ENCODE assay signal across 8 cellular contexts in genomic region chr19:3366761-3367571, GRCh38. TPM values are rescaled to one million over a fixed set of nuclear protein-coding genes. Genes with fewer than 3 reads are reported as not detected.
DNase-seq lines count a peak whose midpoint lies in the region; TF ChIP-seq lines count a peak whose summit lies in the region.

No MANE protein-coding gene starts in this region.

- no peaks in the 10 kb centered on the region for H3K9me3 Mint-ChIP-seq in MCF 10A (ENCODE audit: unreplicated experiment)
- no peaks in the 10 kb centered on the region for H3K9me3 Mint-ChIP-seq in activated T-helper 1 cell treated with anti-CD3 and anti-CD28 coated beads, Interleukin-12 subunit alpha, Interleukin-12 subunit beta, Interleukin-2, Interleukin-4 antibody, amounts not matched to agents 30 ng/mL and 10 ng/mL and 1 ng/mL, durations not matched to agents 14 hours and 24 hours and 36 hours

- no peaks in the 10 kb centered on the region for H3K9me3 ChIP-seq in subcutaneous abdominal adipose tissue (ENCODE audit: control insufficient read depth in 5 of 5, low read length in 5 of 5)

- peak overlapping the region; percentile 63 to 78 (median 71) for H3K9ac ChIP-seq in subcutaneous abdominal adipose tissue (ENCODE audit: low read length in 5 of 5)

- no peak for TF ChIP-seq CTCF in MCF 10A (IDR thresholded peaks at IDR 0.05; ENCODE audit: unreplicated experiment)

- H3K27ac Mint-ChIP-seq in MCF 10A (ENCODE audit: low read depth, unreplicated experiment) = no peak overlapping the region
- no peak overlapping the region for H3K27ac Mint-ChIP-seq in activated T-helper 1 cell treated with anti-CD3 and anti-CD28 coated beads, Interleukin-12 subunit alpha, Interleukin-12 subunit beta, Interleukin-2, Interleukin-4 antibody, amounts not matched to agents 30 ng/mL and 10 ng/mL and 1 ng/mL, durations not matched to agents 14 hours and 24 hours and 36 hours

- POLR2A ChIA-PET in MCF 10A (lab: Yijun Ruan, JAX) = interaction anchor here (0.6 kb wide), 1 partner anchor 13 kb away, joined by 3 read pairs; no protein-coding TSS in a partner anchor

- H3K27me3 ChIP-seq in subcutaneous abdominal adipose tissue (ENCODE audit: control insufficient read depth in 5 of 5, insufficient read depth in 4 of 5, low read length in 5 of 5) = no peaks in the 10 kb centered on the region

- H3K4me1 ChIP-seq in subcutaneous abdominal adipose tissue (ENCODE audit: control insufficient read depth in 5 of 5, insufficient read depth in 5 of 5, low read length in 5 of 5) = peaks cover 2 to 69% (median 67%) of the 10 kb centered on the region in 5 donors

- BruUV-seq in MCF 10A (replicated peaks; lab: Mats Ljungman, UMichigan) = no TSS peak

- peaks cover 62% of the 10 kb centered on the region for H3K4me1 Mint-ChIP-seq in MCF 10A (ENCODE audit: insufficient read depth, unreplicated experiment)
- peaks cover 20% of the 10 kb centered on the region for H3K4me1 Mint-ChIP-seq in activated T-helper 1 cell treated with anti-CD3 and anti-CD28 coated beads, Interleukin-12 subunit alpha, Interleukin-12 subunit beta, Interleukin-2, Interleukin-4 antibody, amounts not matched to agents 30 ng/mL and 10 ng/mL and 1 ng/mL, durations not matched to agents 14 hours and 24 hours and 36 hours (ENCODE audit: low read depth)

- DNase-seq in NCI-H748 (lab: John Stamatoyannopoulos, UW; ENCODE audit: unreplicated experiment) = peak; percentile 36
- DNase-seq in NCI-H748 treated with DMSO at 0.1 percent for 48 hours (lab: John Stamatoyannopoulos, UW) = no peak
- DNase-seq in NCI-H446 (lab: John Stamatoyannopoulos, UW) = peak; percentile 57 to 60
- peak; percentile 57 for DNase-seq in MCF 10A (ENCODE audit: unreplicated experiment)
- DNase-seq in left kidney (ENCODE audit: low read depth, low spot score) = peak; percentile 61
- DNase-seq in activated T-helper 1 cell treated with anti-CD3 and anti-CD28 coated beads, Interleukin-12 subunit alpha, Interleukin-12 subunit beta, Interleukin-2, Interleukin-4 antibody, amounts not matched to agents 30 ng/mL and 10 ng/mL and 1 ng/mL, durations not matched to agents 14 hours and 24 hours and 36 hours (ENCODE audit: low spot score) = no peak
- DNase-seq in COR-L47 (lab: John Stamatoyannopoulos, UW) = no peak

- intact Hi-C loops in MCF 10A (cut with micrococcal nuclease) = no loop called here
- intact Hi-C loops in activated T-helper 1 cell treated with anti-CD3 and anti-CD28 coated beads, Interleukin-12 subunit alpha, Interleukin-12 subunit beta, Interleukin-2, Interleukin-4 antibody, amounts not matched to agents 30 ng/mL and 10 ng/mL and 1 ng/mL, durations not matched to agents 14 hours and 24 hours and 36 hours (cut with micrococcal nuclease) = no loop called here

- H3K4me3 Mint-ChIP-seq in MCF 10A (ENCODE audit: unreplicated experiment) = peak overlapping the region; percentile 81
- H3K4me3 Mint-ChIP-seq in activated T-helper 1 cell treated with anti-CD3 and anti-CD28 coated beads, Interleukin-12 subunit alpha, Interleukin-12 subunit beta, Interleukin-2, Interleukin-4 antibody, amounts not matched to agents 30 ng/mL and 10 ng/mL and 1 ng/mL, durations not matched to agents 14 hours and 24 hours and 36 hours = no peak overlapping the region

- peak overlapping the region; percentile 81 for H3K27ac ChIP-seq in subcutaneous abdominal adipose tissue (ENCODE audit: low read depth, low read length)

- CTCF ChIA-PET in MCF 10A (lab: Yijun Ruan, JAX) = no interaction called here

- H3K27me3 Mint-ChIP-seq in MCF 10A (ENCODE audit: insufficient read depth, unreplicated experiment) = no peaks in the 10 kb centered on the region
- peaks cover 30% of the 10 kb centered on the region for H3K27me3 Mint-ChIP-seq in activated T-helper 1 cell treated with anti-CD3 and anti-CD28 coated beads, Interleukin-12 subunit alpha, Interleukin-12 subunit beta, Interleukin-2, Interleukin-4 antibody, amounts not matched to agents 30 ng/mL and 10 ng/mL and 1 ng/mL, durations not matched to agents 14 hours and 24 hours and 36 hours (ENCODE audit: insufficient read depth)

- H3K36me3 Mint-ChIP-seq in MCF 10A (ENCODE audit: insufficient read depth, unreplicated experiment) = peaks cover 13% of the 10 kb centered on the region
- no peaks in the 10 kb centered on the region for H3K36me3 Mint-ChIP-seq in activated T-helper 1 cell treated with anti-CD3 and anti-CD28 coated beads, Interleukin-12 subunit alpha, Interleukin-12 subunit beta, Interleukin-2, Interleukin-4 antibody, amounts not matched to agents 30 ng/mL and 10 ng/mL and 1 ng/mL, durations not matched to agents 14 hours and 24 hours and 36 hours (ENCODE audit: low read depth)

- H3K36me3 ChIP-seq in subcutaneous abdominal adipose tissue (ENCODE audit: control insufficient read depth in 5 of 5, insufficient read depth in 5 of 5, low read length in 5 of 5) = peaks cover 0 to 5% (median 0%) of the 10 kb centered on the region in 5 donors

- H3K4me3 ChIP-seq in subcutaneous abdominal adipose tissue (ENCODE audit: low read depth in 1 of 5, low read length in 5 of 5) = peak overlapping the region; percentile 50 to 80 (median 74)

RNA-seq across cellular contexts. Expression of gene NFIC, which starts 0.6 kb away (rescaled TPM):
- 83.4 and 85.5 TPM in 2 replicates for total RNA-seq in MCF 10A (2022)
- 16.8 and 18.7 TPM in 2 replicates for total RNA-seq in activated T-helper 1 cell treated with anti-CD3 and anti-CD28 coated beads, Interleukin-12 subunit alpha, Interleukin-12 subunit beta, Interleukin-2, Interleukin-4 antibody, amounts not matched to agents 30 ng/mL and 10 ng/mL and 1 ng/mL, durations not matched to agents 14 hours and 24 hours and 36 hours

Comparison
In these comparisons a context has a peak if more than half of its experiments do, and no peak if none do; other contexts are left out.
1. DNase-seq: peak in NCI-H748 (single experiment), NCI-H446 (2 of 2), MCF 10A (single experiment) and left kidney (single experiment); none in NCI-H748 treated with DMSO at 0.1 percent for 48 hours (single experiment), activated T-helper 1 cell treated with anti-CD3 and anti-CD28 coated beads, Interleukin-12 subunit alpha, Interleukin-12 subunit beta, Interleukin-2, Interleukin-4 antibody, amounts not matched to agents 30 ng/mL and 10 ng/mL and 1 ng/mL, durations not matched to agents 14 hours and 24 hours and 36 hours (single experiment) and COR-L47 (single experiment).